Comparison of ENCODE assay signal across 1 cellular context in the genomic region with DNA sequence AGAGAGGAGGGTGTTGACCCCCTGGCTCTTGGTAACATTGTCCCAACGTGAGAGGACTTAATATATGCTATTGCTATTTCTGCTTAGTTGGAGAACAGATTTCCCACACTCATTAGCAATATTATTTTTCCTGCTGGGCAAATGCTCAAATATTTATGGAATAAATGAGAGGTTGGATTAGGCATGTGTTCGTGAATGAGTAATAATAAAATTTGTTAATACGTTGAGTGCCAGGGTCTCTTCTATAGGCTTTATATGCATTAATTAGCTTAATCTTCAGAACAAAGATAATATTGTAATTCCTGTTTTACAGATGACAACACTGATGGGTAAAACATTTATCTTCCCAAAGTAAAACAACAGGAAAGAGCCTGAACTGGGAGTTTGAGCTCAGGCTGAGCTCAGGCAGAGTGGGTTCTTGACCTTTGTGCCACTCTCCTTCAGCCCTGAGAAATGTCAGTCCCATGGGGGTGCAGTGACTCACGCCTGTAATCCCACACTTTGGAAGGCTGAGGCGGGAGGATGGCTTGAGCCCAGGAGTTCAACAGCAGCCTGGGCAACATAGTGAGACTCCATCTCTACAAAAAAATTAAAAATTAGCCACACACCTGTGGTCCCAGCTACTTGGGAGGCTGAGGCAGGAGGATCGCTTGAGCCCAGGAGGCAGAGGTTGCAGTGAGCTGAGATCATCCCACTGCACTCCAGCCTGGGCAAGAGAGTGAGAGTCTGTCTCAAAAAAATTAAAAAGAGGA.
TF ChIP-seq lines count a peak whose summit lies in the region.

No MANE protein-coding gene starts in this region.

TF ChIP-seq in WTC11, 78 proteins besides CTCF, POLR2A, EP300 and RAD21 (continued from another document):
- no peak for TF ChIP-seq ZNF416 (CRISPR knock-in tag; IDR thresholded peaks at IDR 0.05)
- TF ChIP-seq, protein P1, sequence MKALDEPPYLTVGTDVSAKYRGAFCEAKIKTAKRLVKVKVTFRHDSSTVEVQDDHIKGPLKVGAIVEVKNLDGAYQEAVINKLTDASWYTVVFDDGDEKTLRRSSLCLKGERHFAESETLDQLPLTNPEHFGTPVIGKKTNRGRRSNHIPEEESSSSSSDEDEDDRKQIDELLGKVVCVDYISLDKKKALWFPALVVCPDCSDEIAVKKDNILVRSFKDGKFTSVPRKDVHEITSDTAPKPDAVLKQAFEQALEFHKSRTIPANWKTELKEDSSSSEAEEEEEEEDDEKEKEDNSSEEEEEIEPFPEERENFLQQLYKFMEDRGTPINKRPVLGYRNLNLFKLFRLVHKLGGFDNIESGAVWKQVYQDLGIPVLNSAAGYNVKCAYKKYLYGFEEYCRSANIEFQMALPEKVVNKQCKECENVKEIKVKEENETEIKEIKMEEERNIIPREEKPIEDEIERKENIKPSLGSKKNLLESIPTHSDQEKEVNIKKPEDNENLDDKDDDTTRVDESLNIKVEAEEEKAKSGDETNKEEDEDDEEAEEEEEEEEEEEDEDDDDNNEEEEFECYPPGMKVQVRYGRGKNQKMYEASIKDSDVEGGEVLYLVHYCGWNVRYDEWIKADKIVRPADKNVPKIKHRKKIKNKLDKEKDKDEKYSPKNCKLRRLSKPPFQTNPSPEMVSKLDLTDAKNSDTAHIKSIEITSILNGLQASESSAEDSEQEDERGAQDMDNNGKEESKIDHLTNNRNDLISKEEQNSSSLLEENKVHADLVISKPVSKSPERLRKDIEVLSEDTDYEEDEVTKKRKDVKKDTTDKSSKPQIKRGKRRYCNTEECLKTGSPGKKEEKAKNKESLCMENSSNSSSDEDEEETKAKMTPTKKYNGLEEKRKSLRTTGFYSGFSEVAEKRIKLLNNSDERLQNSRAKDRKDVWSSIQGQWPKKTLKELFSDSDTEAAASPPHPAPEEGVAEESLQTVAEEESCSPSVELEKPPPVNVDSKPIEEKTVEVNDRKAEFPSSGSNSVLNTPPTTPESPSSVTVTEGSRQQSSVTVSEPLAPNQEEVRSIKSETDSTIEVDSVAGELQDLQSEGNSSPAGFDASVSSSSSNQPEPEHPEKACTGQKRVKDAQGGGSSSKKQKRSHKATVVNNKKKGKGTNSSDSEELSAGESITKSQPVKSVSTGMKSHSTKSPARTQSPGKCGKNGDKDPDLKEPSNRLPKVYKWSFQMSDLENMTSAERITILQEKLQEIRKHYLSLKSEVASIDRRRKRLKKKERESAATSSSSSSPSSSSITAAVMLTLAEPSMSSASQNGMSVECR (CRISPR knock-in tag; IDR thresholded peaks at IDR 0.05; ENCODE audit: borderline replicate concordance), result no peak
- TF ChIP-seq TCF7 (CRISPR knock-in tag; IDR thresholded peaks at IDR 0.05; ENCODE audit: low read depth), result no peak
- no peak for TF ChIP-seq GABPB1 (CRISPR knock-in tag; IDR thresholded peaks at IDR 0.05)
- no peak for TF ChIP-seq ZNF281 (CRISPR knock-in tag; IDR thresholded peaks at IDR 0.05)
